ENCODE assay signal across 17 cellular contexts in genomic region chr6:117025310-117025709, GRCh38.
DNase-seq lines count a peak whose midpoint lies in the region; ATAC-seq, FAIRE-seq and TF ChIP-seq lines count a peak whose summit lies in the region.
"Had no signal": no experiment of that assay in that cellular context is flagged by ENCODE, and none has a peak within 500 bp of the region (broad histone marks: within the 10 kb centered on the region; RNA-seq: fewer than 3 reads in every experiment).

No MANE protein-coding gene starts in this region.

- intact Hi-C loops in kidney (cut with DNase I) (no loop called here), CD14-positive monocyte (cut with micrococcal nuclease) (no loop called here)

- H3K27ac Mint-ChIP-seq in WTC11, result no peak overlapping the region
- no peak overlapping the region for H3K27ac Mint-ChIP-seq in CD14-positive monocyte

- H3K4me3 Mint-ChIP-seq in WTC11 (no peak overlapping the region), CD14-positive monocyte (no peak overlapping the region)
- H3K4me3 Mint-ChIP-seq: CD8-positive, alpha-beta memory T cell had no signal

- H3K9me3 Mint-ChIP-seq in WTC11 (no peaks in the 10 kb centered on the region), CD14-positive monocyte (no peaks in the 10 kb centered on the region)

- DNase-seq in H7 (peak; percentile 6), WTC11 (ENCODE audit: low spot score) (peak; percentile 10), islet precursor cell (peak; percentile 69), kidney (no peak), urothelium cell line (ENCODE audit: low spot score) (no peak), CD14-positive monocyte (ENCODE audit: low spot score) (no peak)
- DNase-seq: BE2C; Caco-2; CD8-positive, alpha-beta memory T cell; GM23248; HCEC 1CT had no signal

- no peaks in the 10 kb centered on the region for H3K9me3 ChIP-seq in kidney (ENCODE audit: control insufficient read depth in 1 of 2, low read length in 2 of 2)
- H3K9me3 ChIP-seq: A549, BE2C, Caco-2 had no signal

- H3K36me3 Mint-ChIP-seq in WTC11 (no peaks in the 10 kb centered on the region), CD14-positive monocyte (no peaks in the 10 kb centered on the region)
- H3K36me3 Mint-ChIP-seq: CD8-positive, alpha-beta memory T cell had no signal

- FAIRE-seq in kidney (lab: Jason Lieb, UNC) (no peak), urothelium cell line (lab: Jason Lieb, UNC) (no peak)
- FAIRE-seq: A549, GM12878, GM18507 had no signal

- POLR2A ChIA-PET in WTC11 (lab: Charles Lee), result no interaction called here

- H3K4me3 ChIP-seq in H7 (ENCODE audit: insufficient read depth, low read depth, low read length) (no peak overlapping the region), kidney (ENCODE audit: low read length in 2 of 2) (no peak overlapping the region)
- H3K4me3 ChIP-seq: A549, GM12878, GM23248 had no signal

- TF ChIP-seq CTCF in WTC11 (IDR thresholded peaks at IDR 0.05), result no peak
- TF ChIP-seq CTCF in kidney (IDR thresholded peaks at IDR 0.05; ENCODE audit: borderline replicate concordance, extremely low read depth, insufficient read depth), result no peak
- no peak for TF ChIP-seq CTCF in CD14-positive monocyte (IDR thresholded peaks at IDR 0.05)

- H3K36me3 ChIP-seq in H7 (replicated peaks; ENCODE audit: control insufficient read depth, insufficient read depth, low read length) (no peaks in the 10 kb centered on the region), kidney (ENCODE audit: control insufficient read depth in 1 of 2, insufficient read depth in 2 of 2, low read length in 2 of 2) (no peaks in the 10 kb centered on the region)
- H3K36me3 ChIP-seq: BE2C had no signal

- H3K4me1 Mint-ChIP-seq in WTC11 (no peaks in the 10 kb centered on the region), CD14-positive monocyte (no peaks in the 10 kb centered on the region)
- H3K4me1 Mint-ChIP-seq: CD8-positive, alpha-beta memory T cell had no signal

- no peaks in the 10 kb centered on the region for H3K4me1 ChIP-seq in kidney (ENCODE audit: control insufficient read depth in 1 of 2, insufficient read depth in 1 of 2, low read depth in 1 of 2, low read length in 2 of 2)
- H3K4me1 ChIP-seq: A549, BE2C, Caco-2 had no signal

- H3K9ac ChIP-seq in kidney (ENCODE audit: low read length in 2 of 2), result no peak overlapping the region
- H3K9ac ChIP-seq: GM23248 had no signal

- no peak overlapping the region for H3K27ac ChIP-seq in kidney (ENCODE audit: low read depth in 2 of 2, low read length in 2 of 2)
- H3K27ac ChIP-seq: A549, C4-2B, GM23248, HL-60 had no signal

- H3K27me3 Mint-ChIP-seq in WTC11 (ENCODE audit: low read depth) (no peaks in the 10 kb centered on the region), CD14-positive monocyte (ENCODE audit: low read depth in 3 of 3) (no peaks in the 10 kb centered on the region)
- H3K27me3 Mint-ChIP-seq: CD8-positive, alpha-beta memory T cell had no signal

- H3K27me3 ChIP-seq in H7 (ENCODE audit: control insufficient read depth, insufficient read depth, low read length), result no peaks in the 10 kb centered on the region
- H3K27me3 ChIP-seq: BE2C had no signal

- CTCF ChIA-PET in WTC11 (lab: Charles Lee), result interaction anchor here (1.0 to 1.2 kb wide), 2 partner anchors 240 to 261 kb away, joined by 3 read pairs; partner anchors contain the start of gene VGLL2

- ATAC-seq in WTC11 (peak; percentile 87), GM19452 (IDR thresholded peaks at IDR 0.05; ENCODE audit: unreplicated experiment) (no peak)
- ATAC-seq: A549, GM12878 had no signal

TF ChIP-seq in WTC11, 78 proteins besides CTCF, POLR2A, EP300 and RAD21 (continues in another document):
- TF ChIP-seq ZNF671 (CRISPR knock-in tag; IDR thresholded peaks at IDR 0.05) (no peak), AFF4 (CRISPR knock-in tag; IDR thresholded peaks at IDR 0.05; ENCODE audit: borderline replicate concordance) (no peak), TCF7 (CRISPR knock-in tag; IDR thresholded peaks at IDR 0.05; ENCODE audit: low read depth) (no peak), TEAD4 (CRISPR knock-in tag; IDR thresholded peaks at IDR 0.05) (no peak), ZNF317 (CRISPR knock-in tag; IDR thresholded peaks at IDR 0.05; ENCODE audit: borderline replicate concordance, low read depth) (no peak), E2F5 (CRISPR knock-in tag; IDR thresholded peaks at IDR 0.05) (no peak), GRHL2 (CRISPR knock-in tag; IDR thresholded peaks at IDR 0.05; ENCODE audit: insufficient replicate concordance, severe bottlenecking) (no peak), MYBL2 (CRISPR knock-in tag; IDR thresholded peaks at IDR 0.05) (no peak), RORB (CRISPR knock-in tag; IDR thresholded peaks at IDR 0.05) (no peak), ESRRA (CRISPR knock-in tag; IDR thresholded peaks at IDR 0.05; ENCODE audit: borderline replicate concordance) (no peak), ZNF281 (CRISPR knock-in tag; IDR thresholded peaks at IDR 0.05) (no peak), ELF4 (CRISPR knock-in tag; IDR thresholded peaks at IDR 0.05; ENCODE audit: low read depth) (no peak)

Comparison
In these comparisons a context has a peak if more than half of its experiments do, and no peak if none do; other contexts are left out.
1. DNase-seq: peak in H7 (single experiment), WTC11 (single experiment) and islet precursor cell (single experiment); none in kidney (single experiment), urothelium cell line (single experiment) and CD14-positive monocyte (single experiment).